Comparison of ENCODE assay signal across 19 cellular contexts in the genomic region with DNA sequence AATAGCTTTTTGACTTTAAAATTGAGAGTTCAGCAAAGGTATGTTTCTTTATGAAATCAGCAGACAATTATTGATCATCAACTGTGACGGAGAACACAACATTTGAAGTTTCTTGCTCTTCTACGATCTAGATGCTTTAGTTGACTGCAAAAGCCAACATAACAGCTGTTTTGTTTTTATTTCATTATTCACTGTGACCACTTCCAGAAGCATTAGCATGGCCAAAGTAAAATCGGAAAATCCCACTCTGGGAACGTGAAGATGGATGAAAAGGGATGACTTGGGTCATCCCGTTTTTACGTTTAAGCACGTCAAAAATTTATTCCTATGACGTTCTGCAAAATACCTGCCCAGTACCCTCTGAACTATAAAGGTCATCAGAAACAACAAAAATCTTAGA.
"Had no signal": no experiment of that assay in that cellular context is flagged by ENCODE, and none has a peak within 500 bp of the region (broad histone marks: within the 10 kb centered on the region; RNA-seq: fewer than 3 reads in every experiment).

No MANE protein-coding gene starts in this region.

- H3K27ac ChIP-seq: dorsolateral prefrontal cortex, hepatocyte, psoas muscle, right lobe of liver, skin epidermis, testis, tibial nerve had no signal

- H3K9me3 ChIP-seq: psoas muscle, right lobe of liver, testis, tibial nerve had no signal

- H3K4me2 ChIP-seq: hepatocyte had no signal

- ATAC-seq: psoas muscle; right lobe of liver; stimulated activated naive B cell treated with anti-CD40 and anti-IgM and Interleukin-4, amounts not matched to agents 10 μg/mL and 1 μg/mL and 100 μg/mL, for 72 hours; stimulated activated naive CD8-positive, alpha-beta T cell treated with anti-CD3 and anti-CD28 coated beads, Interleukin-15, amount 100 ng/mL, for 72 hours had no signal

- H3K27me3 ChIP-seq: dorsolateral prefrontal cortex, hepatocyte, right lobe of liver, testis, tibial nerve had no signal

- H3K36me3 ChIP-seq: right lobe of liver, tibial nerve had no signal

- DNase-seq: cortex of kidney; dorsolateral prefrontal cortex; effector CD8-positive, alpha-beta T cell; foreskin melanocyte; head of caudate nucleus; mammary epithelial cell; naive B cell; nephron progenitor cell; psoas muscle; retina; right lobe of liver; stimulated activated CD4-positive, alpha-beta T cell treated with anti-CD3 and anti-CD28 coated beads, Interleukin-2, amount 100 ng/mL, for 24 hours; stimulated activated CD4-positive, alpha-beta T cell treated with anti-CD3 and anti-CD28 coated beads, Interleukin-4, amount 100 ng/mL, for 4 hours; stimulated activated naive B cell treated with anti-CD40 and anti-IgM and Interleukin-4, amounts not matched to agents 10 μg/mL and 1 μg/mL and 100 μg/mL, for 72 hours; stimulated activated naive CD8-positive, alpha-beta T cell treated with anti-CD3 and anti-CD28 coated beads, Interleukin-15, amount 100 ng/mL, for 72 hours; testis had no signal

- H3K4me1 ChIP-seq: psoas muscle, right lobe of liver, testis had no signal

- H2AFZ ChIP-seq: hepatocyte had no signal

- H3K79me2 ChIP-seq: hepatocyte had no signal

- H3K4me3 ChIP-seq: dorsolateral prefrontal cortex, hepatocyte, psoas muscle, right lobe of liver, skin epidermis, testis, tibial nerve had no signal
